31 cellular contexts compared by ENCODE assay signal in the genomic region with DNA sequence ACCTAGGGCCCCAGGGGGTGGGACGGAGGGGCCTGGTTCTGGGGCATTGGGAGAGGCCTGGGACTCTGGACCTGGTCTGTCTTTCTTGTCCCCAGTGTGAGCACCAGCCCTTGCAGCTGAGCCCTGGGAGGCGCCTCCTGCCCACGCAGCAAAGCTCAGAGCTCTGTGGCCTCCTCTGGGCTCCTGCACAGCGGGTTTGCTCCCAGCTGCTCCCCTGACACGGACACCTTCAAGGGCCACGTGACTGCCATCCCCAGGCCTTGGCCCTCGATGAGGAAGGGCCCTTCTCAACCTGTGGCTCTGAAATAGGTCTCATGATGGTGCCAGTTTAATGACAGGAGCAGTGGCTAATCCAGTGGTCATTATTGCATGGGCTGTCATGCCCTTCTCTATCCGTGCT. TPM values are rescaled to one million over a fixed set of nuclear protein-coding genes. Genes with fewer than 3 reads are reported as not detected.
"Had no signal": no experiment of that assay in that cellular context is flagged by ENCODE, and none has a peak within 500 bp of the region (broad histone marks: within the 10 kb centered on the region; RNA-seq: fewer than 3 reads in every experiment).

No MANE protein-coding gene starts in this region.

- H3K4me3 ChIP-seq: adrenal gland, body of pancreas, esophagus muscularis mucosa, gastrocnemius medialis, heart left ventricle had no signal

- H3K27ac ChIP-seq: adrenal gland, body of pancreas, esophagus muscularis mucosa, foreskin keratinocyte, gastrocnemius medialis, heart left ventricle had no signal

- H3K9me3 ChIP-seq: adrenal gland, body of pancreas, esophagus muscularis mucosa, gastrocnemius medialis, heart left ventricle had no signal

- DNase-seq: activated CD4-positive, alpha-beta memory T cell treated with anti-CD3 and anti-CD28 coated beads for 36 hours; activated CD4-positive, alpha-beta T cell treated with anti-CD3 and anti-CD28 coated beads for 36 hours; activated CD4-positive, alpha-beta T cell treated with anti-CD3 and anti-CD28 coated beads, Interleukin-2, amount 10 ng/mL, durations not matched to agents 24 days and 14 days; activated CD4-positive, CD25-positive, alpha-beta regulatory T cell; activated CD4-positive, CD25-positive, alpha-beta regulatory T cell treated with anti-CD3 and anti-CD28 coated beads, Interleukin-2, amount 50 U/mL, for 72 hours; activated CD8-positive, alpha-beta memory T cell treated with anti-CD3 and anti-CD28 coated beads, Interleukin-2, amount 10 ng/mL, durations not matched to agents 7 days and 5 days; activated CD8-positive, alpha-beta memory T cell treated with anti-CD3 and anti-CD28 coated beads, Interleukin-2, amount 50 U/mL, for 4 hours; activated CD8-positive, alpha-beta T cell treated with anti-CD3 and anti-CD28 coated beads, Interleukin-2, amount 10 ng/mL, durations not matched to agents 7 days and 5 days; activated effector memory CD4-positive, alpha-beta T cell treated with anti-CD3 and anti-CD28 coated beads, Interleukin-2, amount 50 U/mL, for 16 hours; activated naive CD4-positive, alpha-beta T cell treated with anti-CD3 and anti-CD28 coated beads for 36 hours; activated naive CD8-positive, alpha-beta T cell treated with anti-CD3 and anti-CD28 coated beads for 36 hours; activated naive CD8-positive, alpha-beta T cell treated with anti-CD3 and anti-CD28 coated beads, Interleukin-2, amount 50 U/mL, for 24 hours; activated T-cell treated with anti-CD3 and anti-CD28 coated beads, Interleukin-2, amount 50 U/mL, for 1 hour; activated T-cell treated with anti-CD3 and anti-CD28 coated beads, Interleukin-2, amount 50 U/mL, for 48 hours; adrenal gland; amygdala; aorta; body of pancreas; caudate nucleus; cortex of kidney; dermis blood vessel endothelial cell; effector CD4-positive, alpha-beta T cell; effector memory CD8-positive, alpha-beta T cell; erythroblast; foreskin keratinocyte; gastrocnemius medialis; glutamatergic neuron; heart left ventricle had no signal

- FAIRE-seq: colon had no signal

- ATAC-seq: activated CD4-positive, alpha-beta T cell treated with anti-CD3 and anti-CD28 coated beads for 36 hours; activated CD8-positive, alpha-beta memory T cell treated with anti-CD3 and anti-CD28 coated beads, Interleukin-2, amount 10 ng/mL, durations not matched to agents 7 days and 5 days; activated CD8-positive, alpha-beta T cell treated with anti-CD3 and anti-CD28 coated beads, Interleukin-2, amount 10 ng/mL, durations not matched to agents 7 days and 5 days; activated naive CD8-positive, alpha-beta T cell treated with anti-CD3 and anti-CD28 coated beads, Interleukin-2, amount 50 U/mL, for 24 hours; body of pancreas; effector memory CD8-positive, alpha-beta T cell; foreskin keratinocyte; gastrocnemius medialis; heart left ventricle had no signal

- H3K36me3 ChIP-seq: adrenal gland, esophagus muscularis mucosa, gastrocnemius medialis, heart left ventricle had no signal

- H3K27me3 ChIP-seq: body of pancreas, gastrocnemius medialis had no signal

- H3K4me1 ChIP-seq: adrenal gland, body of pancreas, esophagus muscularis mucosa, foreskin keratinocyte, gastrocnemius medialis, heart left ventricle had no signal

RNA-seq across cellular contexts. Expression of a gene that starts 31.5 kb away (rescaled TPM):
- total RNA-seq: activated CD4-positive, alpha-beta T cell treated with anti-CD3 and anti-CD28 coated beads for 36 hours; activated CD4-positive, alpha-beta T cell treated with anti-CD3 and anti-CD28 coated beads, Interleukin-2, amount 10 ng/mL, durations not matched to agents 24 days and 14 days; activated CD8-positive, alpha-beta memory T cell treated with anti-CD3 and anti-CD28 coated beads for 36 hours; activated CD8-positive, alpha-beta memory T cell treated with anti-CD3 and anti-CD28 coated beads, Interleukin-2, amount 10 ng/mL, durations not matched to agents 7 days and 5 days; activated CD8-positive, alpha-beta T cell treated with anti-CD3 and anti-CD28 coated beads, Interleukin-2, amount 10 ng/mL, durations not matched to agents 7 days and 5 days; activated naive CD4-positive, alpha-beta T cell treated with anti-CD3 and anti-CD28 coated beads for 36 hours; activated naive CD8-positive, alpha-beta T cell treated with anti-CD3 and anti-CD28 coated beads for 36 hours; body of pancreas; foreskin keratinocyte had no signal
- polyA plus RNA-seq: aorta, foreskin keratinocyte had no signal
